In genomic region chr15:40590635-40591105, GRCh38 we compare ENCODE assay signal across 14 cellular contexts. TPM values are rescaled to one million over a fixed set of nuclear protein-coding genes. Genes with fewer than 3 reads are reported as not detected.
DNase-seq lines count a peak whose midpoint lies in the region; ATAC-seq, FAIRE-seq and TF ChIP-seq lines count a peak whose summit lies in the region.
"Had no signal": no experiment of that assay in that cellular context is flagged by ENCODE, and none has a peak within 500 bp of the region (broad histone marks: within the 10 kb centered on the region; RNA-seq: fewer than 3 reads in every experiment).

No MANE protein-coding gene starts in this region.

- TF ChIP-seq POLR2A in H54 (IDR thresholded peaks at IDR 0.05; ENCODE audit: low read depth, low read length): no peak

- H3K9me3 Mint-ChIP-seq in activated T-cell treated with anti-CD3 and anti-CD28 coated beads, Interleukin-2, amount 50 U/mL, for 4 hours: no peaks in the 10 kb centered on the region
- H3K9me3 Mint-ChIP-seq in endothelial cell (ENCODE audit: unreplicated experiment): no peaks in the 10 kb centered on the region
- H3K9me3 Mint-ChIP-seq in stimulated activated effector memory CD8-positive, alpha-beta T cell treated with anti-CD3 and anti-CD28 coated beads, Interleukin-12 subunit alpha, Interleukin-12 subunit beta, amount 100 ng/mL, for 72 hours: no peaks in the 10 kb centered on the region

- H3F3A ChIP-seq in SU-DHL-6 (ENCODE audit: insufficient read depth): peaks cover 38% of the 10 kb centered on the region

- no peaks in the 10 kb centered on the region for H4K20me1 ChIP-seq in SU-DHL-6 (ENCODE audit: low read depth, low read length)

- no peak for TF ChIP-seq CTCF in SU-DHL-6 (IDR thresholded peaks at IDR 0.05; ENCODE audit: insufficient read depth, low read length, poor library complexity, severe bottlenecking)
- no peak for TF ChIP-seq CTCF in endothelial cell (IDR thresholded peaks at IDR 0.05; ENCODE audit: unreplicated experiment)

- peak overlapping the region; percentile 23 for H3K9ac ChIP-seq in SU-DHL-6 (ENCODE audit: low read length)
- H3K9ac ChIP-seq: KMS-11 had no signal

- H3K27me3 ChIP-seq in SU-DHL-6 (ENCODE audit: low read length): no peaks in the 10 kb centered on the region
- H3K27me3 ChIP-seq: adrenal gland, left lung had no signal

- peaks cover 4% of the 10 kb centered on the region for H3K27me3 Mint-ChIP-seq in activated T-cell treated with anti-CD3 and anti-CD28 coated beads, Interleukin-2, amount 50 U/mL, for 4 hours (ENCODE audit: low read depth)
- peaks cover 19% of the 10 kb centered on the region for H3K27me3 Mint-ChIP-seq in endothelial cell (ENCODE audit: unreplicated experiment)

- no peak for DNase-seq in activated T-cell treated with anti-CD3 and anti-CD28 coated beads, Interleukin-2, amount 50 U/mL, for 4 hours
- DNase-seq in activated T-cell treated with anti-CD3 and anti-CD28 coated beads, Interleukin-2, amount 50 U/mL, for 1 hour: no peak
- peak; percentile 18 for DNase-seq in endothelial cell (ENCODE audit: low spot score)
- no peak for DNase-seq in stimulated activated effector memory CD8-positive, alpha-beta T cell treated with anti-CD3 and anti-CD28 coated beads, Interleukin-12 subunit alpha, Interleukin-12 subunit beta, amount 100 ng/mL, for 72 hours (ENCODE audit: low spot score in 2 of 2)
- no peak for DNase-seq in nucleus accumbens (lab: John Stamatoyannopoulos, UW)
- DNase-seq in H54 (ENCODE audit: insufficient read length, low spot score): no peak
- DNase-seq in NCI-H446 (lab: John Stamatoyannopoulos, UW): no peak
- DNase-seq: adrenal gland, NCI-H345, T-helper 9 cell had no signal

- H2AFZ ChIP-seq in SU-DHL-6 (ENCODE audit: low read depth, low read length, severe bottlenecking): peak overlapping the region; percentile 84

- H3K4me3 ChIP-seq in SU-DHL-6 (ENCODE audit: insufficient read depth, low read length, poor library complexity, severe bottlenecking): peak overlapping the region; percentile 43

- no peak for FAIRE-seq in H54 (lab: Jason Lieb, UNC)

- H3K79me2 ChIP-seq in SU-DHL-6 (ENCODE audit: insufficient read depth, low read length): peaks cover 15% of the 10 kb centered on the region

- peak overlapping the region; percentile 94 for H3K27ac Mint-ChIP-seq in endothelial cell (ENCODE audit: unreplicated experiment)
- H3K27ac Mint-ChIP-seq in stimulated activated effector memory CD8-positive, alpha-beta T cell treated with anti-CD3 and anti-CD28 coated beads, Interleukin-12 subunit alpha, Interleukin-12 subunit beta, amount 100 ng/mL, for 72 hours: peak overlapping the region; percentile 81

- peak overlapping the region; percentile 84 for H3K4me3 Mint-ChIP-seq in activated T-cell treated with anti-CD3 and anti-CD28 coated beads, Interleukin-2, amount 50 U/mL, for 4 hours
- H3K4me3 Mint-ChIP-seq in endothelial cell (ENCODE audit: unreplicated experiment): peak overlapping the region; percentile 70
- peak overlapping the region; percentile 88 for H3K4me3 Mint-ChIP-seq in stimulated activated effector memory CD8-positive, alpha-beta T cell treated with anti-CD3 and anti-CD28 coated beads, Interleukin-12 subunit alpha, Interleukin-12 subunit beta, amount 100 ng/mL, for 72 hours

- peaks cover 27% of the 10 kb centered on the region for H3K4me1 Mint-ChIP-seq in activated T-cell treated with anti-CD3 and anti-CD28 coated beads, Interleukin-2, amount 50 U/mL, for 4 hours (ENCODE audit: low read depth)
- H3K4me1 Mint-ChIP-seq in endothelial cell (ENCODE audit: unreplicated experiment): peaks cover 25% of the 10 kb centered on the region
- peaks cover 34% of the 10 kb centered on the region for H3K4me1 Mint-ChIP-seq in stimulated activated effector memory CD8-positive, alpha-beta T cell treated with anti-CD3 and anti-CD28 coated beads, Interleukin-12 subunit alpha, Interleukin-12 subunit beta, amount 100 ng/mL, for 72 hours

- H3K9me2 ChIP-seq in SU-DHL-6 (replicated peaks; ENCODE audit: insufficient read depth, low read length): no peaks in the 10 kb centered on the region

- H3K9me3 ChIP-seq in SU-DHL-6 (ENCODE audit: insufficient read depth, low read length): no peaks in the 10 kb centered on the region
- H3K9me3 ChIP-seq: adrenal gland, esophagus muscularis mucosa, left lung had no signal

- no peak overlapping the region for H3K27ac ChIP-seq in SU-DHL-6 (ENCODE audit: low read depth, low read length)
- H3K27ac ChIP-seq: adrenal gland, esophagus muscularis mucosa, KMS-11, left lung had no signal

- no peak for ATAC-seq in activated T-cell treated with anti-CD3 and anti-CD28 coated beads, Interleukin-2, amount 50 U/mL, for 4 hours
- ATAC-seq in stimulated activated effector memory CD8-positive, alpha-beta T cell treated with anti-CD3 and anti-CD28 coated beads, Interleukin-12 subunit alpha, Interleukin-12 subunit beta, amount 100 ng/mL, for 72 hours: no peak
- ATAC-seq: left lung had no signal

- H3K36me3 Mint-ChIP-seq in activated T-cell treated with anti-CD3 and anti-CD28 coated beads, Interleukin-2, amount 50 U/mL, for 4 hours (ENCODE audit: insufficient read depth): no peaks in the 10 kb centered on the region
- H3K36me3 Mint-ChIP-seq in endothelial cell (ENCODE audit: low read depth, unreplicated experiment): peaks cover 4% of the 10 kb centered on the region
- H3K36me3 Mint-ChIP-seq in stimulated activated effector memory CD8-positive, alpha-beta T cell treated with anti-CD3 and anti-CD28 coated beads, Interleukin-12 subunit alpha, Interleukin-12 subunit beta, amount 100 ng/mL, for 72 hours: peaks cover 25% of the 10 kb centered on the region

- peak overlapping the region; percentile 52 for H3K4me2 ChIP-seq in SU-DHL-6 (ENCODE audit: low read depth, low read length, poor library complexity, severe bottlenecking)

- H3K36me3 ChIP-seq in SU-DHL-6 (ENCODE audit: low read length): no peaks in the 10 kb centered on the region
- H3K36me3 ChIP-seq: adrenal gland, esophagus muscularis mucosa, left lung had no signal

RNA-seq across cellular contexts. Expression of gene KNL1, which starts 3.4 kb away (rescaled TPM):
- total RNA-seq in activated T-cell treated with anti-CD3 and anti-CD28 coated beads, Interleukin-2, amount 50 U/mL, for 4 hours: 1 to 10 TPM; 2.9 to 4.1 (median 3.6) TPM
- total RNA-seq in endothelial cell (ENCODE audit: unreplicated experiment): 9.5 TPM

RNA-seq across cellular contexts. Expression of gene RPUSD2, which starts 21.6 kb away (rescaled TPM):
- total RNA-seq in activated T-cell treated with anti-CD3 and anti-CD28 coated beads, Interleukin-2, amount 50 U/mL, for 4 hours: 10 to 100 TPM; 33.3 to 41.1 (median 37.0) TPM
- total RNA-seq in endothelial cell (ENCODE audit: unreplicated experiment): 11.5 TPM

RNA-seq across cellular contexts. Expression of gene CCDC32, which starts 25.8 kb away (rescaled TPM):
- total RNA-seq in activated T-cell treated with anti-CD3 and anti-CD28 coated beads, Interleukin-2, amount 50 U/mL, for 4 hours: 10 to 100 TPM; 29.9 to 33.9 (median 31.0) TPM
- total RNA-seq in endothelial cell (ENCODE audit: unreplicated experiment): 40.4 TPM
